Comparison of ENCODE assay signal across 15 cellular contexts in the genomic region with DNA sequence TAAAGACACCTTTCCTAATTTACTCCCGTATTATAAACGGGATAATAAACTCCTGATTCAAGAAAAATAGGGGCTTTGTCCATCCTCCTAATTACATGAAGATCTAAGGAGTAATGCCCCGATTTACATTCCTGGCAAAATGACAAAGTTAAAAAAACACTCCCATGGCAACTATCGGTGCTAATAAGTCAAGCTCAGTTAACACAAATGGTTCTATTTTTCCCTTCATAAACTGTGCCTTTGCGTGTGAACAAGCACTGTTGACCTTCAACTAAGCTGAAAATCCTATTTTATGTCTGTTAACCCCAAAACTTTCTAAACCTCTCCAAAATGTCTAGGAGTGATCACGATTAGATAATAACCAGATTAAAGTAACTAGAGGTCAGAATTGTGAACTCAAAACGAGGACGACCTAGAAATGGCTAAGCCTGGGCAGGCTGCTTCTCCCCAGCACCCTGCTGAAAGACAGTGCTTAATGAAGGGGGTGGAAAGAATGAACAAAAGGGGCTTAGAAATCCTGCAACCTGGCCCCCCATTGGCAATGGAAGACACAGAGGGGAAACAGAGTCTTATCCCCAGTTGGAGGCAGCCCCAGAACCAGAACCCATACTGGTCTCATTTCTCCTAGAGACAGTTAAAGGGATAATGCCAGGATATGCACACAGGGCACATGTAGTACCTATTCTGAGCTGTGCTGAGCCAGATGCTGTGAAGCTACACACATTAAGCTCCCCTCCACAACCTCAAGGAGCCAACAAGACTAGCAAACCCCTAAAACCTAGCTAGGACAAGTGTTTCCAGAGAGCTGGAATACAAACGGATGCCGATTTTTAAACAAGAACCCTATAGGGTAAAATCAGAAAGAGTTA. TPM values are rescaled to one million over a fixed set of nuclear protein-coding genes. Genes with fewer than 3 reads are reported as not detected.
DNase-seq lines count a peak whose midpoint lies in the region; ATAC-seq, FAIRE-seq and TF ChIP-seq lines count a peak whose summit lies in the region.
"Had no signal": no experiment of that assay in that cellular context is flagged by ENCODE, and none has a peak within 500 bp of the region (broad histone marks: within the 10 kb centered on the region; RNA-seq: fewer than 3 reads in every experiment).

No MANE protein-coding gene starts in this region.

- H3K9ac ChIP-seq in liver (ENCODE audit: low read depth in 1 of 2, low read length in 2 of 2): peak overlapping the region; percentile 10 to 66

- in situ Hi-C loops in Caki2 (cut with HindIII; ENCODE audit: low pct_unique_long_range_greater_than_20kb, low sequenced_read_pairs): no loop called here

- WGBS in liver: 42% methylated on average over 10 of the region's 10 CpGs

- no peak for ATAC-seq in HG02870 (IDR thresholded peaks at IDR 0.05; ENCODE audit: unreplicated experiment)
- ATAC-seq: foreskin keratinocyte had no signal

- H3K4me1 ChIP-seq in liver (ENCODE audit: control insufficient read depth in 4 of 4, insufficient read depth in 4 of 4, low read length in 3 of 4): peaks cover 9 to 18% (median 12%) of the 10 kb centered on the region in 4 donors
- H3K4me1 ChIP-seq: foreskin keratinocyte had no signal

- no peak for TF ChIP-seq CTCF in liver (IDR thresholded peaks at IDR 0.05; ENCODE audit: low read depth, low read length, missing input control)

- DNase-seq in Caki2 (ENCODE audit: low read depth) (peak; percentile 49), NCI-H1694 (lab: John Stamatoyannopoulos, UW) (peak; percentile 18), astrocyte of the hippocampus (ENCODE audit: low read depth, low spot score) (peak; percentile 48), GM19239 (ENCODE audit: insufficient read length, low spot score) (no peak), pons (ENCODE audit: low spot score) (no peak)
- DNase-seq in activated CD8-positive, alpha-beta memory T cell treated with anti-CD3 and anti-CD28 coated beads, Interleukin-2, amount 50 U/mL, for 48 hours: no peak
- DNase-seq: activated CD4-positive, alpha-beta T cell treated with anti-CD3 and anti-CD28 coated beads, Interleukin-2, amount 10 ng/mL, durations not matched to agents 7 days and 5 days; activated T-cell treated with anti-CD3 and anti-CD28 coated beads, Interleukin-2, amount 50 U/mL, for 48 hours; DMS79 treated with DMSO at 0.1 percent for 48 hours; foreskin keratinocyte; HFFc6; T-helper 1 cell had no signal

- H3K9me3 ChIP-seq in liver (ENCODE audit: control insufficient read depth in 4 of 4, low read length in 3 of 4): no peaks in the 10 kb centered on the region
- H3K9me3 ChIP-seq: ascending aorta had no signal

- no peak overlapping the region for H3K4me3 ChIP-seq in liver (ENCODE audit: low read depth in 1 of 3, low read length in 3 of 3)
- H3K4me3 ChIP-seq: ascending aorta had no signal

- H3K27me3 ChIP-seq in liver (ENCODE audit: control insufficient read depth in 4 of 4, insufficient read depth in 4 of 4, low read length in 3 of 4): no peaks in the 10 kb centered on the region
- H3K27me3 ChIP-seq: ascending aorta, foreskin keratinocyte had no signal

- H3K36me3 ChIP-seq in liver (ENCODE audit: control insufficient read depth in 4 of 4, insufficient read depth in 3 of 4, low read depth in 1 of 4, low read length in 3 of 4): peaks cover 0 to 2% (median 0%) of the 10 kb centered on the region in 4 donors
- H3K36me3 ChIP-seq: ascending aorta had no signal

- no peak for TF ChIP-seq RAD21 in liver (IDR thresholded peaks at IDR 0.05)

- peak overlapping the region; percentile 65 to 76 for H3K27ac ChIP-seq in liver (ENCODE audit: low read depth in 1 of 2, low read length in 2 of 2)
- H3K27ac ChIP-seq: ascending aorta, foreskin keratinocyte had no signal

- no peak for FAIRE-seq in GM19239 (lab: Jason Lieb, UNC)

TF ChIP-seq in liver, 16 proteins besides CTCF, POLR2A, EP300 and RAD21:
- TF ChIP-seq SP1 (IDR thresholded peaks at IDR 0.05) (no peak), RXRA (IDR thresholded peaks at IDR 0.05) (peak; percentile 19 to 63), EGR1 (IDR thresholded peaks at IDR 0.05; ENCODE audit: low read depth in 2 of 2) (no peak)

RNA-seq across cellular contexts. Expression of a gene that starts 23.0 kb away (rescaled TPM):
- 13.8 and 14.6 TPM in 2 replicates for total RNA-seq in Caki2 (2014; rRNA removed; shearing (Covaris generic); ENCODE audit: low replicate concordance)
- total RNA-seq in liver: 10 to 100 TPM; 10.6 to 48.4 TPM
- 10 to 100 TPM in 1 of 2 donors, 1 to 10 TPM in 1; 9.1 to 18.9 TPM for polyA plus RNA-seq in liver

Comparison
In these comparisons a context has a peak if more than half of its experiments do, and no peak if none do; other contexts are left out.
1. DNase-seq: peak in Caki2 (single experiment), NCI-H1694 (single experiment) and astrocyte of the hippocampus (single experiment); none in GM19239 (single experiment), activated CD8-positive, alpha-beta memory T cell treated with anti-CD3 and anti-CD28 coated beads, Interleukin-2, amount 50 U/mL, for 48 hours (single experiment) and pons (single experiment).